8 cellular contexts compared by ENCODE assay signal in the genomic region with DNA sequence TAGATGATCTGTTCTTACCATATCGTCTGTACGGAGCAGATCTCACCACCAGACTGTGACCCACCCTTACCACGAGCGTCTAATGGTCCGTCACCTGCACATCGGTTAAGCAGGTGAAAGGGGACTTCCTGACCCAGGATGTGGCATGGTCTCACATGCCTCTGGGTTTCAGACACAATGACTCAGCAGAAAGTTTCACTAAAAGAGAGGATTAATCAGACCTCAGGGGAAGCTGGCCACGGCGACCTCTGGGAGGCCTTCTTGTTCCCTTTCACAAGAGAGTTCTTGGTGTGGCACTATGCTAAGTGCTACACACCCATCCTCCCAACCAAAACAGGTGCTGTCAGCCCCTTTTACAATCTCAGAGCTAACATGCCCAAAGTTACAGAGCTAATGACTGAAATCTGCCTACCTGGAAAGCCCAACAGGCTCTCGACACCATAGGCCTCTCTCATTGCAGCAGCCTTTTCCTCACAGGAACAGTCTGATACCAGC. TPM values are rescaled to one million over a fixed set of nuclear protein-coding genes. Genes with fewer than 3 reads are reported as not detected.
A peak's percentile ranks its signal among the peaks of the same experiment; 100 is the strongest.
DNase-seq lines count a peak whose midpoint lies in the region; ATAC-seq and TF ChIP-seq lines count a peak whose summit lies in the region.

No MANE protein-coding gene starts in this region.

- H4K20me1 ChIP-seq in PC-9 (ENCODE audit: insufficient read depth): no peaks in the 10 kb centered on the region

- H3K27ac ChIP-seq in PC-9: peak overlapping the region; percentile 88

- TF ChIP-seq CTCF in PC-9 (conservative IDR thresholded peaks at IDR 0.05): no peak

- CTCF ChIA-PET in PC-9 (lab: Charles Lee): interaction anchor here (0.6 to 1.0 kb wide), 3 partner anchors 53 to 120 kb away, joined by 3 read pairs; no protein-coding TSS in a partner anchor

- H3K36me3 ChIP-seq in PC-9 (ENCODE audit: low read depth): peaks cover 22% of the 10 kb centered on the region

- no peak for DNase-seq in activated CD4-positive, CD25-positive, alpha-beta regulatory T cell (lab: John Stamatoyannopoulos, UW)
- DNase-seq in PC-9 (peak; percentile 93 to 97), dermis blood vessel endothelial cell (peak; percentile 12), HPDE6-E6E7 (ENCODE audit: extremely low spot score) (no peak), GDM1 (lab: John Stamatoyannopoulos, UW) (no peak)
- peak; percentile 20 for DNase-seq in stimulated activated naive CD4-positive, alpha-beta T cell treated with Interleukin-2 at 50 U/mL for 16 hours (lab: John Stamatoyannopoulos, UW)

- POLR2A ChIA-PET in PC-9 (lab: Charles Lee; ENCODE audit: unreplicated experiment): interaction anchor here (0.6 to 1.5 kb wide), 4 partner anchors 9 to 158 kb away, joined by 3 to 17 read pairs (median 5); a partner anchor contains a TSS

- H3F3A ChIP-seq in PC-9 (ENCODE audit: insufficient read depth, low read depth): peaks cover 37% of the 10 kb centered on the region

- intact Hi-C loops in PC-9 (cut with micrococcal nuclease; ENCODE audit: unreplicated experiment): loop anchor here (1.0 kb wide), 3 partner anchors 9 to 84 kb away; no protein-coding TSS in a partner anchor

- H2AFZ ChIP-seq in PC-9: peak overlapping the region; percentile 59

- peak overlapping the region; percentile 74 for H3K4me2 ChIP-seq in PC-9

- H3K4me3 ChIP-seq in PC-9: peak overlapping the region; percentile 31; the same call in 1 of the 2 replicates

- H3K27me3 ChIP-seq in PC-9 (ENCODE audit: insufficient read depth, low read depth): no peaks in the 10 kb centered on the region

- ATAC-seq in activated CD4-positive, CD25-positive, alpha-beta regulatory T cell treated with anti-CD3 and anti-CD28 coated beads, Interleukin-2, amount 50 U/mL, for 24 hours: peak; percentile 92 to 96
- ATAC-seq in HG02870 (IDR thresholded peaks at IDR 0.05; ENCODE audit: unreplicated experiment): peak; percentile 95

- H3K79me2 ChIP-seq in PC-9 (ENCODE audit: low read depth): peaks cover 78% of the 10 kb centered on the region

- BruUV-seq in PC-9 (replicated peaks; lab: Mats Ljungman, UMichigan): no TSS peak

- no peaks in the 10 kb centered on the region for H3K9me2 ChIP-seq in PC-9 (ENCODE audit: insufficient read depth)

- peaks cover 9% of the 10 kb centered on the region; the same call in 1 of the 2 replicates for H3K9me3 ChIP-seq in PC-9 (ENCODE audit: insufficient read depth, low read depth)

- H3K4me1 ChIP-seq in PC-9 (replicated peaks; ENCODE audit: insufficient read depth): peaks cover 55% of the 10 kb centered on the region

RNA-seq across cellular contexts. Expression of a gene that starts 41.6 kb away (rescaled TPM):
- total RNA-seq in PC-9 (2021) (71.1 and 103 TPM in 2 replicates), dermis blood vessel endothelial cell (1.0 and 2.3 TPM in 2 replicates)

Comparison
In these comparisons a context has a peak if more than half of its experiments do, and no peak if none do; other contexts are left out.
1. DNase-seq: peak in PC-9 (2 of 2), dermis blood vessel endothelial cell (single experiment) and stimulated activated naive CD4-positive, alpha-beta T cell treated with Interleukin-2 at 50 U/mL for 16 hours (single experiment); none in activated CD4-positive, CD25-positive, alpha-beta regulatory T cell (0 of 4), HPDE6-E6E7 (single experiment) and GDM1 (single experiment).
2. RNA of a gene that starts 41.6 kb away (total RNA-seq): 71.1 to 103 TPM in PC-9; 1.0 to 2.3 TPM in dermis blood vessel endothelial cell; every median in the first group is over 10 times any median in the second.